8 cellular contexts compared by ENCODE assay signal in the genomic region with DNA sequence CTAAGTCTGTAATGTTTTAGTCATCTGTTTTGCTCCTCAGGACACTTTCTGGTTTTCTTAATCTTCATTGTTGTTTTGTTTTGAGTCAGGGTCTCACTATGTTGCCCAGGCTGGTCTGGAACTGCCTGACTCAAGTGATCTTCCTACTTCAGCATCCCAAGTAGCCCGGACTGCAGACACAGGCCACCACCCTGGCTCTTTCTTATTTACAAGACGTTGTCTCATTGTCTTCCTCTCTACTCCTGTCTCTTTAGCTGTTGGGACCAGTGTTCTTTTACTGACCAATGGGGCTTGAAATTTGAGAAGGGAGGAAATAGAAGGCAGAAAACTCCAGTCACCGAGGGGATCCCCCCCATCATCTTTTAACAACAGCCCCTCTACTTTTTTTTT. TPM values are rescaled to one million over a fixed set of nuclear protein-coding genes. Genes with fewer than 3 reads are reported as not detected.
DNase-seq lines count a peak whose midpoint lies in the region; ATAC-seq, FAIRE-seq and TF ChIP-seq lines count a peak whose summit lies in the region.

No MANE protein-coding gene starts in this region.

- peaks cover 2% of the 10 kb centered on the region for H3K36me3 Mint-ChIP-seq in neural progenitor cell

- no peaks in the 10 kb centered on the region for H4K20me1 ChIP-seq in K562 (replicated peaks; ENCODE audit: control insufficient read depth, insufficient read depth, low read length)
- H4K20me1 ChIP-seq in neural progenitor cell (ENCODE audit: low read depth): no peaks in the 10 kb centered on the region

- H3K27ac ChIP-seq in K562 (ENCODE audit: extremely low read depth, low read depth, low read length) (no peak overlapping the region), neural progenitor cell (no peak overlapping the region)

- H3K4me3 Mint-ChIP-seq in neural progenitor cell: peak overlapping the region; percentile 83

- H3K9me3 ChIP-seq in K562 (replicated peaks; ENCODE audit: control insufficient read depth, insufficient read depth, low read depth, low read length) (no peaks in the 10 kb centered on the region), neural progenitor cell (ENCODE audit: low read depth) (no peaks in the 10 kb centered on the region)

- H2AFZ ChIP-seq in K562 (ENCODE audit: low read depth, low read length) (peak overlapping the region; percentile 44), neural progenitor cell (replicated peaks) (no peak overlapping the region)

- no peaks in the 10 kb centered on the region for H3K27me3 Mint-ChIP-seq in neural progenitor cell (ENCODE audit: insufficient read depth, low read depth)

- CTCF ChIA-PET in K562 (lab: Yijun Ruan, JAX; ENCODE audit: low intra/inter-chr PET ratio): no interaction called here

- 12% methylated on average over 3 of the region's 3 CpGs for WGBS in K562 (ENCODE audit: insufficient coverage, low coverage, missing lambda C conversion rate)

- in situ Hi-C loops in K562 (cut with MboI): no loop called here

- H3K27me3 ChIP-seq in K562 (ENCODE audit: control insufficient read depth in 2 of 2, insufficient read depth in 2 of 2, low read length in 2 of 2): no peaks in the 10 kb centered on the region
- peaks cover 12% of the 10 kb centered on the region for H3K27me3 ChIP-seq in neural progenitor cell

- peaks cover 19 to 27% of the 10 kb centered on the region in 2 experiments; a peak in 4 of 5 replicates for H3K4me1 ChIP-seq in K562 (replicated peaks in 1 of 2; ENCODE audit: control insufficient read depth in 2 of 2, insufficient read depth in 2 of 2, low read length in 2 of 2)
- peaks cover 31% of the 10 kb centered on the region for H3K4me1 ChIP-seq in neural progenitor cell

- no peak overlapping the region for H3K9ac ChIP-seq in K562 (ENCODE audit: insufficient read depth in 1 of 2, low read depth in 2 of 2, low read length in 2 of 2)
- no peak overlapping the region for H3K9ac ChIP-seq in neural progenitor cell

- H3K9me1 ChIP-seq in K562 (ENCODE audit: control insufficient read depth, insufficient read depth, low read length): no peaks in the 10 kb centered on the region

- intact Hi-C loops in K562 (cut with micrococcal nuclease): no loop called here

- TF ChIP-seq POLR2A in K562 (conservative IDR thresholded peaks at IDR 0.05): no peak

- peak; percentile 46 for FAIRE-seq in K562 (lab: Jason Lieb, UNC)

- BruUV-seq in K562 (replicated peaks; lab: Mats Ljungman, UMichigan): no TSS peak

- H3K36me3 ChIP-seq in K562 (ENCODE audit: control insufficient read depth, insufficient read depth, low read length) (no peaks in the 10 kb centered on the region), neural progenitor cell (no peaks in the 10 kb centered on the region)

- peak; percentile 53 for DNase-seq in ELF-1 (ENCODE audit: low read depth, low spot score)
- peak in 2 of 4 experiments; percentile 9 to 27 for DNase-seq in K562 (ENCODE audit: extremely low read depth in 1 of 4, low spot score in 3 of 4)
- DNase-seq in neural progenitor cell (ENCODE audit: low spot score): peak; percentile 53
- no peak for DNase-seq in SIG-M5 (lab: John Stamatoyannopoulos, UW)
- no peak for DNase-seq in left lobe of liver (ENCODE audit: low spot score)

- peaks cover 18% of the 10 kb centered on the region for H3F3A ChIP-seq in neural progenitor cell (ENCODE audit: low read depth)

- no peak overlapping the region for H3K4me3 ChIP-seq in K562
- H3K4me3 ChIP-seq in neural progenitor cell: peak overlapping the region; percentile 53

- H3K9me3 Mint-ChIP-seq in neural progenitor cell: no peaks in the 10 kb centered on the region

- peak overlapping the region; percentile 93; the same call in 1 of the 2 replicates for H3K4me2 ChIP-seq in K562 (ENCODE audit: insufficient read depth, low read length)
- peak overlapping the region; percentile 97 for H3K4me2 ChIP-seq in neural progenitor cell

- ATAC-seq in HG02885 (IDR thresholded peaks at IDR 0.05; ENCODE audit: poor library complexity, unreplicated experiment) (peak; percentile 26), K562 (no peak), GM18858 (IDR thresholded peaks at IDR 0.05; ENCODE audit: unreplicated experiment) (no peak), HG03097 (IDR thresholded peaks at IDR 0.05; ENCODE audit: low FRiP score, unreplicated experiment) (no peak), left lobe of liver (no peak)

- H3K27ac Mint-ChIP-seq in neural progenitor cell: no peak overlapping the region

- peaks cover 31% of the 10 kb centered on the region for H3K4me1 Mint-ChIP-seq in neural progenitor cell

- H3K79me2 ChIP-seq in K562 (ENCODE audit: control insufficient read depth, insufficient read depth, low read length) (no peaks in the 10 kb centered on the region), neural progenitor cell (ENCODE audit: low read depth) (no peaks in the 10 kb centered on the region)

- TF ChIP-seq CTCF in K562 (IDR thresholded peaks at IDR 0.05 in 2 of 3, conservative IDR thresholded peaks at IDR 0.05 in 1 of 3; ENCODE audit: insufficient read depth in 2 of 3, low read depth in 1 of 3, low read length in 3 of 3): no peak
- no peak for TF ChIP-seq CTCF in neural progenitor cell (IDR thresholded peaks at IDR 0.05)

- TF ChIP-seq RAD21 in K562 (CRISPR knock-in tag; conservative IDR thresholded peaks at IDR 0.05 in 1 of 2, IDR thresholded peaks at IDR 0.05 in 1 of 2): no peak

- TF ChIP-seq EP300 in K562 (IDR thresholded peaks at IDR 0.05; ENCODE audit: low read length): no peak

- POLR2A ChIA-PET in K562 (lab: Yijun Ruan, JAX): interaction anchor here (0.9 to 1.7 kb wide), 4 partner anchors 12 to 106 kb away, joined by 3 to 7 read pairs (median 5); a partner anchor contains a TSS

TF ChIP-seq in K562, 482 proteins besides CTCF, POLR2A, EP300 and RAD21 (continues in another document):
- TF ChIP-seq RBBP5 (IDR thresholded peaks at IDR 0.05; ENCODE audit: borderline replicate concordance, insufficient read depth, low read length, poor library complexity, severe bottlenecking) (no peak), ZNF121 (CRISPR knock-in tag; conservative IDR thresholded peaks at IDR 0.05) (0 out of 2 replicates have a peak, but pooled peaks have one; percentile 18), SIN3A (IDR thresholded peaks at IDR 0.05; ENCODE audit: borderline replicate concordance in 2 of 2, control insufficient read depth in 1 of 2, low read depth in 2 of 2, low read length in 2 of 2) (no peak), ZNF24 (IDR thresholded peaks at IDR 0.05) (no peak), ARID1B (IDR thresholded peaks at IDR 0.05) (no peak), NRF1 (conservative IDR thresholded peaks at IDR 0.05 in 1 of 2, IDR thresholded peaks at IDR 0.05 in 1 of 2) (0 out of 4 replicates have a peak, but pooled peaks of 1 of the 2 experiments have one; percentile 0), FOXK2 (conservative IDR thresholded peaks at IDR 0.05 in 1 of 2, IDR thresholded peaks at IDR 0.05 in 1 of 2; ENCODE audit: low read depth in 2 of 2) (0 out of 4 replicates have a peak, but pooled peaks of 1 of the 2 experiments have one; percentile 13)

RNA-seq across cellular contexts. Expression of a gene that starts 1.2 kb away (rescaled TPM):
- total RNA-seq in K562 (2011; cell fraction: chromatin; rRNA removed; ENCODE audit: low replicate concordance): 13.2 and 19.1 TPM in 2 replicates
- 15.3 and 21.4 TPM in 2 replicates for total RNA-seq in K562 (2011; cell fraction: nucleolus; rRNA removed)
- total RNA-seq in K562 (2011; cell fraction: nucleoplasm; rRNA removed): 16.1 and 19.9 TPM in 2 replicates
- total RNA-seq in K562 (2014; rRNA removed): 5.1 and 5.8 TPM in 2 replicates
- 5.7 and 8.2 TPM in 2 replicates for total RNA-seq in K562 (2014; rRNA removed; fragmentation: Illumina TruSeq; extraction: Trizol)
- total RNA-seq in K562 (2015; rRNA removed; fragmentation: Illumina TruSeq; extraction: Trizol): 7.2 and 7.8 TPM in 2 replicates
- total RNA-seq in K562 (2021): 8.1 and 10.0 TPM in 2 replicates
- 8.1 TPM in 2 replicates for polyA plus RNA-seq in K562 (2011; rRNA removed)
- 4.1 and 5.1 TPM in 2 replicates for polyA plus RNA-seq in K562 (2011; cell fraction: cytosol; rRNA removed)
- 12.2 and 20.2 TPM in 2 replicates for polyA plus RNA-seq in K562 (2011; cell fraction: nucleus; rRNA removed)
- polyA plus RNA-seq in K562 (2012): 9.6 and 13.4 TPM in 2 replicates
- 6.6 TPM in 2 replicates for polyA plus RNA-seq in K562 (2014; fragmentation: Illumina TruSeq; extraction: Trizol)
- 10 to 100 TPM; 12.2 to 14.8 TPM for polyA plus RNA-seq in K562 (2014; fragmentation: Nextera tagmentation; extraction: Ambion mirVana)
- 5.4 and 6.8 TPM in 2 replicates for polyA plus RNA-seq in K562 (2014; rRNA removed)
- 2.9 and 4.1 TPM in 2 replicates for polyA minus RNA-seq in K562 (2011; rRNA and poly(A)+ RNA removed)
- polyA minus RNA-seq in K562 (2011; cell fraction: cytosol; rRNA and poly(A)+ RNA removed): 2.6 and 3.1 TPM in 2 replicates
- polyA minus RNA-seq in K562 (2011; cell fraction: nucleus; rRNA and poly(A)+ RNA removed): 3.3 and 4.4 TPM in 2 replicates
- 28.7 and 39.5 TPM in 2 replicates for total RNA-seq in neural progenitor cell (ENCODE audit: low replicate concordance)
- total RNA-seq in left lobe of liver: 11.6 TPM

RNA-seq across cellular contexts. Expression of a gene that starts 18.2 kb away (rescaled TPM):
- total RNA-seq in K562 (2011; cell fraction: chromatin; rRNA removed; ENCODE audit: low replicate concordance): 7.4 and 16.0 TPM in 2 replicates
- 4.8 and 6.1 TPM in 2 replicates for total RNA-seq in K562 (2011; cell fraction: nucleolus; rRNA removed)
- 7.6 and 15.8 TPM in 2 replicates for total RNA-seq in K562 (2011; cell fraction: nucleoplasm; rRNA removed)
- total RNA-seq in K562 (2014; rRNA removed): 25.2 and 25.7 TPM in 2 replicates
- 37.5 and 42.3 TPM in 2 replicates for total RNA-seq in K562 (2014; rRNA removed; fragmentation: Illumina TruSeq; extraction: Trizol)
- total RNA-seq in K562 (2015; rRNA removed; fragmentation: Illumina TruSeq; extraction: Trizol): 37.7 and 40.9 TPM in 2 replicates
- 28.7 and 29.4 TPM in 2 replicates for total RNA-seq in K562 (2021)
- polyA plus RNA-seq in K562 (2011; rRNA removed): 18.3 and 25.9 TPM in 2 replicates
- 5.5 and 9.5 TPM in 2 replicates for polyA plus RNA-seq in K562 (2011; cell fraction: cytosol; rRNA removed)
- 5.8 and 7.7 TPM in 2 replicates for polyA plus RNA-seq in K562 (2011; cell fraction: nucleus; rRNA removed)
- 18.5 and 24.7 TPM in 2 replicates for polyA plus RNA-seq in K562 (2012)
- polyA plus RNA-seq in K562 (2014; fragmentation: Illumina TruSeq; extraction: Trizol): 33.2 and 41.3 TPM in 2 replicates
- polyA plus RNA-seq in K562 (2014; fragmentation: Nextera tagmentation; extraction: Ambion mirVana): 10 to 100 TPM; 23.9 to 30.8 TPM
- 26.0 and 29.0 TPM in 2 replicates for polyA plus RNA-seq in K562 (2014; rRNA removed)
- polyA minus RNA-seq in K562 (2011; rRNA and poly(A)+ RNA removed): 19.6 and 21.9 TPM in 2 replicates
- 5.7 and 9.2 TPM in 2 replicates for polyA minus RNA-seq in K562 (2011; cell fraction: cytosol; rRNA and poly(A)+ RNA removed)
- polyA minus RNA-seq in K562 (2011; cell fraction: nucleus; rRNA and poly(A)+ RNA removed): 5.5 and 7.4 TPM in 2 replicates
- total RNA-seq in neural progenitor cell (ENCODE audit: low replicate concordance): 25.4 and 40.0 TPM in 2 replicates
- total RNA-seq in left lobe of liver: 5.9 TPM

Comparison
In these comparisons a context has a peak if more than half of its experiments do, and no peak if none do; other contexts are left out.
1. DNase-seq: peak in ELF-1 (single experiment) and neural progenitor cell (single experiment); none in SIG-M5 (single experiment) and left lobe of liver (single experiment).